16 cellular contexts compared by ENCODE assay signal in the genomic region with DNA sequence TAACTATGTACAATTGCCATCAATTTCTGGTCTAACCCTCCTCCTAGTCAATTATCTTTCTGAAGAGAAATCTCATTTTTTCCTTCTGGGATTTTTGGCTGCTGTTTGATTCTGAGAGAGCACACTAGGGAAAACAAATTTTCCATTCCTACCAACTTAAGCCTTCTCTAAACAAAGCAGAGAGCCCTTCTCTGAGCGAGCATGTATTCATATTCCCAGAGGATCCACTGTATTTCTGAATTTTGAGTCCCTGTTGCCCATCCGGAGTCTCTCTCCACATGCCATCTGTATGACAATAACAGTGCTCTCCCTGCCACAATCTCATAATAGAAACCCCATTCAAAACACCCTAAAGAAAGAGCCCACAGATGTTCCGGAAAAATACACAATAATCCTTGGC.
A peak's percentile ranks its signal among the peaks of the same experiment; 100 is the strongest.
DNase-seq lines count a peak whose midpoint lies in the region; ATAC-seq and TF ChIP-seq lines count a peak whose summit lies in the region.
"Had no signal": no experiment of that assay in that cellular context is flagged by ENCODE, and none has a peak within 500 bp of the region (broad histone marks: within the 10 kb centered on the region; RNA-seq: fewer than 3 reads in every experiment).

No MANE protein-coding gene starts in this region.

- H2AFZ ChIP-seq in mesenchymal stem cell (ENCODE audit: low read depth, low read length), result no peak overlapping the region

- H3K36me3 ChIP-seq in mesenchymal stem cell (ENCODE audit: control insufficient read depth in 1 of 2, insufficient read depth in 2 of 2, low read depth in 1 of 2, low read length in 2 of 2), result no peaks in the 10 kb centered on the region
- no peaks in the 10 kb centered on the region for H3K36me3 ChIP-seq in effector memory CD4-positive, alpha-beta T cell (ENCODE audit: control insufficient read depth, insufficient read depth, low read length)

- H4K91ac ChIP-seq in mesenchymal stem cell (ENCODE audit: low read length), result no peak overlapping the region

- ATAC-seq in left ventricle myocardium superior (peak; percentile 32), GM21515 (IDR thresholded peaks at IDR 0.05; ENCODE audit: unreplicated experiment) (no peak), GM21737 (IDR thresholded peaks at IDR 0.05; ENCODE audit: unreplicated experiment) (no peak), HG03039 (IDR thresholded peaks at IDR 0.05; ENCODE audit: unreplicated experiment) (no peak)
- ATAC-seq: K562 had no signal

- H2AK5ac ChIP-seq in mesenchymal stem cell (ENCODE audit: low read length, severe bottlenecking), result no peak overlapping the region

- no peaks in the 10 kb centered on the region for H3K79me1 ChIP-seq in mesenchymal stem cell (replicated peaks; ENCODE audit: low read length, poor library complexity, severe bottlenecking)

- H2BK5ac ChIP-seq in mesenchymal stem cell (ENCODE audit: low read depth, low read length, poor library complexity, severe bottlenecking), result no peak overlapping the region

- H3K4me1 ChIP-seq in mesenchymal stem cell (ENCODE audit: control insufficient read depth, insufficient read depth, low read depth, low read length), result no peaks in the 10 kb centered on the region
- H3K4me1 ChIP-seq in effector memory CD4-positive, alpha-beta T cell (ENCODE audit: control insufficient read depth, insufficient read depth, low read length, poor library complexity, severe bottlenecking), result no peaks in the 10 kb centered on the region

- no peaks in the 10 kb centered on the region for H3K9me3 ChIP-seq in mesenchymal stem cell (ENCODE audit: control insufficient read depth, low read length)
- no peaks in the 10 kb centered on the region for H3K9me3 ChIP-seq in effector memory CD4-positive, alpha-beta T cell (ENCODE audit: control insufficient read depth, low read length)

- WGBS in mesenchymal stem cell, result 62% methylated on average over 3 of the region's 3 CpGs

- no peak overlapping the region for H3K18ac ChIP-seq in mesenchymal stem cell (ENCODE audit: low read depth in 1 of 2, low read length in 2 of 2)

- no peak overlapping the region for H3K9ac ChIP-seq in mesenchymal stem cell (ENCODE audit: low read length)

- no peaks in the 10 kb centered on the region for H3K27me3 ChIP-seq in mesenchymal stem cell (ENCODE audit: control insufficient read depth in 1 of 2, insufficient read depth in 1 of 2, low read length in 2 of 2)
- no peaks in the 10 kb centered on the region for H3K27me3 ChIP-seq in effector memory CD4-positive, alpha-beta T cell (replicated peaks; ENCODE audit: control insufficient read depth, insufficient read depth, low read length, poor library complexity, severe bottlenecking)

- H3K4ac ChIP-seq in mesenchymal stem cell (ENCODE audit: low read depth in 1 of 2, low read length in 2 of 2), result no peak overlapping the region

- TF ChIP-seq CTCF in VCaP (conservative IDR thresholded peaks at IDR 0.05), result no peak

- no peak overlapping the region for H3K23ac ChIP-seq in mesenchymal stem cell (ENCODE audit: low read length in 2 of 2)

- H3K4me2 ChIP-seq in mesenchymal stem cell (ENCODE audit: low read length, poor library complexity, severe bottlenecking), result no peak overlapping the region

- DNase-seq in left ventricle myocardium superior (no peak), cardiac septum (ENCODE audit: low spot score) (no peak), mesenchymal stem cell (peak; percentile 15)
- no peak for DNase-seq in effector memory CD4-positive, alpha-beta T cell
- DNase-seq: DMS79, H7, NCI-H1105, NCI-H146, NCI-H2029, NCI-H69 had no signal

- no peak overlapping the region for H2BK12ac ChIP-seq in mesenchymal stem cell (ENCODE audit: low read length in 2 of 2)

- H3K14ac ChIP-seq in mesenchymal stem cell (ENCODE audit: low read length in 2 of 2), result no peak overlapping the region

- no peak overlapping the region for H2BK120ac ChIP-seq in mesenchymal stem cell (ENCODE audit: low read depth, low read length)

- H2BK15ac ChIP-seq in mesenchymal stem cell (ENCODE audit: low read depth, poor library complexity, severe bottlenecking), result no peak overlapping the region

- no peak overlapping the region for H4K8ac ChIP-seq in mesenchymal stem cell (ENCODE audit: low read length)

- H3K4me3 ChIP-seq in mesenchymal stem cell (ENCODE audit: insufficient read depth in 1 of 2, low read depth in 1 of 2, low read length in 2 of 2), result no peak overlapping the region
- no peak overlapping the region for H3K4me3 ChIP-seq in effector memory CD4-positive, alpha-beta T cell (ENCODE audit: insufficient read depth, low read depth, low read length, poor library complexity, severe bottlenecking)
- H3K4me3 ChIP-seq: K562 had no signal

- intact Hi-C loops in left ventricle myocardium superior (cut with micrococcal nuclease) (no loop called here), cardiac septum (cut with DNase I) (no loop called here)

- H3K27ac ChIP-seq in VCaP (peak overlapping the region; percentile 35; the same call in 1 of the 2 replicates), mesenchymal stem cell (ENCODE audit: low read length, poor library complexity, severe bottlenecking) (no peak overlapping the region)
- no peak overlapping the region for H3K27ac ChIP-seq in effector memory CD4-positive, alpha-beta T cell (ENCODE audit: insufficient read depth, low read length, poor library complexity, severe bottlenecking)
- H3K27ac ChIP-seq: RWPE1 had no signal
